ENCODE assay signal across 10 cellular contexts in the genomic region with DNA sequence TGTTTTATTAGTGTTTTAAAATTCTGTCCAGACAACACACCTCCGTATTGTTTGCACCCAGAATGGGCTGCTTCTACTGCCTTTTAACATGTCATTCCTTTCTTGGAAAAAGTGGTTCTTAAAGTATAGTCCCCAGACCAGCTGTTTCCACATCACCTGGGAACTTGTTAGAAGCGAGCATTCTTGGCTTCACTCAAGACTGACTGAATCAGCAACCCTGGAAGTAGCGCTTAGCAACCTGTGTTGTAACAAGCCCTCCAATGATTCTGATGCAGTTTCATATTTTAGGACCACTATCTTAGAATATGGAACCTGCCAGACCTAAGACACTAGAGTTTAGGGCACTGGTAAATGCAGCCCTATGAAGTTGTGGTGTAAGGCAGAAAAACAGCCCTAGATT. TPM values are rescaled to one million over a fixed set of nuclear protein-coding genes. Genes with fewer than 3 reads are reported as not detected.
"Had no signal": no experiment of that assay in that cellular context is flagged by ENCODE, and none has a peak within 500 bp of the region (broad histone marks: within the 10 kb centered on the region; RNA-seq: fewer than 3 reads in every experiment).

No MANE protein-coding gene starts in this region.

- H3K4me3 ChIP-seq: upper lobe of right lung had no signal

- H3K9me3 ChIP-seq: upper lobe of right lung had no signal

- DNase-seq: activated CD4-positive, alpha-beta memory T cell treated with anti-CD3 and anti-CD28 coated beads for 36 hours; activated CD8-positive, alpha-beta memory T cell treated with anti-CD3 and anti-CD28 coated beads, Interleukin-2, amount 50 U/mL, for 4 hours; activated naive CD8-positive, alpha-beta T cell treated with anti-CD3 and anti-CD28 coated beads, Interleukin-2, amount 10 ng/mL, durations not matched to agents 7 days and 5 days; activated T-cell treated with anti-CD3 and anti-CD28 coated beads, Interleukin-2, amount 50 U/mL, for 72 hours; effector memory CD8-positive, alpha-beta T cell; erythroblast; stimulated activated CD4-positive, alpha-beta T cell treated with anti-CD3 and anti-CD28 coated beads, Interleukin-4, amount 100 ng/mL, for 1 hour; stimulated activated CD8-positive, alpha-beta memory T cell treated with anti-CD3 and anti-CD28 coated beads, Interleukin-4, amount 100 ng/mL, for 48 hours; upper lobe of right lung had no signal

- ATAC-seq: effector memory CD8-positive, alpha-beta T cell; upper lobe of right lung had no signal

- H3K27ac ChIP-seq: upper lobe of right lung had no signal

- H3K4me1 ChIP-seq: upper lobe of right lung had no signal

- H3K36me3 ChIP-seq: upper lobe of right lung had no signal

RNA-seq across cellular contexts. Expression of a gene that starts 41.5 kb away (rescaled TPM):
- total RNA-seq: aorta had no signal
- polyA plus RNA-seq: aorta had no signal
